ENCODE assay signal across 9 cellular contexts in the genomic region with DNA sequence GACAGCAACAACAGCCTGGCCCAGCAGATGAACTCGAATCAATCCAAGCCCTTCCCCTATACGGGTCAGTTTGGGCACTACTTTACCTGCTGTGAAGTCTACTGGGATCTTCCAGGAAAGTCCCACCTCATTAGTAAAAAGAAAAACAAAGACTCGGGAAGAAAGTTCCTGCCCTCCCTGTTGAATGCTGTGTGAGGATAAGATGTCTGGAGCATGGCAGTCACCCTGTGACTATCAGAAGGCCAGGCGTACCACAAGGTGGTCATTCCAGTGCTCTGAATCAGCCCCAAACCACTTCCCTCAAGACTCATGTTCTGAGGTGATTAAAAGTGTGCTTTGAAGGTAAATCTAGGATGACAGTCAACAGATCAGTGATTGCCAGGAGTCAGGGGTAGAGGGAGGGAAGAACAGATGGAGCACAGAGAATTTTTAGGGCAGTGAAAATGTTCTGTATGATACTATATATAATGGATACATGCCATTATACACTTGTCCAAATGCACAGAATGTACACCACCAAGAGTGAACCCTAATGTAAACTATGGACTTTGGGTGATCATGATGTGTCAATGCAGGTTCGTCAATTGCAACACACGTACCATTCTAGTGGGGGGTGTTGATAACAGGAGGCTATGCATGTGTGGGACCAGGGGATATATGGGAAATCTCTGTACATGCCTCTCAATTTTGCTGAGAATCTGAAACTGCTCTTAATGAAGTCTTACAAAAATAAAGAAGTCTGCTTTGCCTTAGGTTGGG. TPM values are rescaled to one million over a fixed set of nuclear protein-coding genes. Genes with fewer than 3 reads are reported as not detected.
DNase-seq lines count a peak whose midpoint lies in the region; ATAC-seq and TF ChIP-seq lines count a peak whose summit lies in the region.
"Had no signal": no experiment of that assay in that cellular context is flagged by ENCODE, and none has a peak within 500 bp of the region (broad histone marks: within the 10 kb centered on the region; RNA-seq: fewer than 3 reads in every experiment).

No MANE protein-coding gene starts in this region.

- H3K27ac Mint-ChIP-seq in T-cell = peak overlapping the region in 1 of 2 donors; percentile 55

- DNase-seq in activated T-cell treated with anti-CD3 and anti-CD28 coated beads for 48 hours (ENCODE audit: low read depth) (peak; percentile 32), T-cell (no peak), fibroblast of the aortic adventitia (ENCODE audit: low read depth) (peak; percentile 26), medulla oblongata (ENCODE audit: extremely low spot score) (no peak)
- DNase-seq in activated T-cell treated with anti-CD3 and anti-CD28 coated beads, Interleukin-2, amount 50 U/mL, for 1 hour = no peak
- no peak for DNase-seq in stimulated activated naive CD8-positive, alpha-beta T cell treated with anti-CD3 and anti-CD28 coated beads, Interleukin-15, Interleukin-2, amounts not matched to agents 100 U/mL and 50 U/mL, for 24 hours
- DNase-seq: NCI-H2171 had no signal

- POLR2A ChIA-PET in T-cell (lab: Charles Lee) = no interaction called here

- no peaks in the 10 kb centered on the region for H3K27me3 Mint-ChIP-seq in T-cell

- no peaks in the 10 kb centered on the region for H3K9me3 Mint-ChIP-seq in T-cell

- H3K4me3 ChIP-seq in fibroblast of the aortic adventitia (ENCODE audit: low read depth, low read length) = no peak overlapping the region

- H3K4me3 Mint-ChIP-seq in T-cell = peak overlapping the region in 2 of 3 donors; percentile 31 to 42

- CTCF ChIA-PET in T-cell (lab: Charles Lee) = no interaction called here

- H3K4me1 Mint-ChIP-seq in T-cell = peaks cover 85 to 94% (median 93%) of the 10 kb centered on the region in 3 donors

- H3K36me3 Mint-ChIP-seq in T-cell = peaks cover 6% of the 10 kb centered on the region

- no peak for TF ChIP-seq CTCF in fibroblast of the aortic adventitia (IDR thresholded peaks at IDR 0.05; ENCODE audit: insufficient read depth, low read length)

- ATAC-seq in T-cell (replicated peaks in 1 of 4) (no peak), HG03045 (IDR thresholded peaks at IDR 0.05; ENCODE audit: unreplicated experiment) (no peak), GM21737 (IDR thresholded peaks at IDR 0.05; ENCODE audit: unreplicated experiment) (no peak)
- peak; percentile 33 for ATAC-seq in stimulated activated naive CD8-positive, alpha-beta T cell treated with anti-CD3 and anti-CD28 coated beads, Interleukin-15, Interleukin-2, amounts not matched to agents 100 U/mL and 50 U/mL, for 24 hours

RNA-seq across cellular contexts. Expression of a gene that starts 14.7 kb away (rescaled TPM):
- 10 to 100 TPM; 76.7 to 90.4 (median 79.9) TPM for total RNA-seq in T-cell
- total RNA-seq in fibroblast of the aortic adventitia (ENCODE audit: low replicate concordance) = 39.3 and 200 TPM in 2 replicates

RNA-seq across cellular contexts. Expression of a gene that starts 49.2 kb away (rescaled TPM):
- total RNA-seq in T-cell = 1 to 10 TPM; 1.1 to 2.4 (median 2.2) TPM
- 1.4 and 2.3 TPM in 2 replicates for total RNA-seq in fibroblast of the aortic adventitia (ENCODE audit: low replicate concordance)

Comparison
In these comparisons a context has a peak if more than half of its experiments do, and no peak if none do; other contexts are left out.
1. DNase-seq: peak in activated T-cell treated with anti-CD3 and anti-CD28 coated beads for 48 hours (single experiment) and fibroblast of the aortic adventitia (single experiment); none in activated T-cell treated with anti-CD3 and anti-CD28 coated beads, Interleukin-2, amount 50 U/mL, for 1 hour (single experiment), T-cell (0 of 34), stimulated activated naive CD8-positive, alpha-beta T cell treated with anti-CD3 and anti-CD28 coated beads, Interleukin-15, Interleukin-2, amounts not matched to agents 100 U/mL and 50 U/mL, for 24 hours (single experiment) and medulla oblongata (single experiment).